In the genomic region with DNA sequence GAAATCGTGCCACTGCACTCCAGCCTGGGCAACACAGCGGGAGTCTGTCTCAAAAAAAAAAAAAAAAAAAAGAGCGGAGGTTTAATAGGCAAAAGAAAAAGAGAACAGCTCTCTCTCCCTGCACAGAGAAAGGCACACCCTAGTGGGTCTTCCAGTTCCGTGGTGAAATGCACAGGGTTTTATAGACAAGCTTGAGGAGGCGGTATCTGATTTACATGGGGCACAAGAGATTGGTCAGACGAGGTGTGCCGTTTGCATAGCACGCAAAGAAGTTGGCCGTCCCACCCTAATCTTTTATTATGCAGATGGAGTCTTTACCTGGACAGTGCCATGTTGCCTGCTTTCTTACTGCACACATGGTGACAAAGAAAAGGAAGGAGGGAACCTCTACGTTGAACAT, we compare ENCODE assay signal across 20 cellular contexts. TPM values are rescaled to one million over a fixed set of nuclear protein-coding genes. Genes with fewer than 3 reads are reported as not detected.
DNase-seq lines count a peak whose midpoint lies in the region; ATAC-seq and TF ChIP-seq lines count a peak whose summit lies in the region.
"Had no signal": no experiment of that assay in that cellular context is flagged by ENCODE, and none has a peak within 500 bp of the region (broad histone marks: within the 10 kb centered on the region; RNA-seq: fewer than 3 reads in every experiment).

No MANE protein-coding gene starts in this region.

- H3K27me3 ChIP-seq in HUES48 (ENCODE audit: control insufficient read depth, insufficient read depth, low read length) (no peaks in the 10 kb centered on the region), colonic mucosa (no peaks in the 10 kb centered on the region), neural progenitor cell (no peaks in the 10 kb centered on the region)
- H3K27me3 ChIP-seq: SJSA1 had no signal

- H3K4me1 Mint-ChIP-seq in neural progenitor cell, result peaks cover 36% of the 10 kb centered on the region
- H3K4me1 Mint-ChIP-seq in natural killer cell treated with Interleukin-12 subunit alpha and Interleukin-12 subunit beta and Interleukin-15 and Interleukin-18, amount 100 ng/mL, for 72 hours (ENCODE audit: low read depth in 2 of 2), result peaks cover 6 to 8% of the 10 kb centered on the region in 2 donors

- H3K9me3 ChIP-seq in HUES48 (ENCODE audit: control insufficient read depth, insufficient read depth, low read length) (no peaks in the 10 kb centered on the region), colonic mucosa (no peaks in the 10 kb centered on the region), neural progenitor cell (ENCODE audit: low read depth) (no peaks in the 10 kb centered on the region)
- H3K9me3 ChIP-seq: SJSA1 had no signal

- no peaks in the 10 kb centered on the region for H3K79me2 ChIP-seq in neural progenitor cell (ENCODE audit: low read depth)

- no peak for ATAC-seq in HG02588 (IDR thresholded peaks at IDR 0.05; ENCODE audit: unreplicated experiment)
- ATAC-seq in natural killer cell treated with Interleukin-12 subunit alpha and Interleukin-12 subunit beta and Interleukin-15 and Interleukin-18, amount 100 ng/mL, for 72 hours, result no peak
- ATAC-seq: activated T-cell treated with anti-CD3 and anti-CD28 coated beads, Interleukin-2, amount 50 U/mL, for 4 hours; right cardiac atrium had no signal

- H3K27me3 Mint-ChIP-seq in neural progenitor cell (ENCODE audit: insufficient read depth, low read depth), result peaks cover 13% of the 10 kb centered on the region
- no peaks in the 10 kb centered on the region for H3K27me3 Mint-ChIP-seq in natural killer cell treated with Interleukin-12 subunit alpha and Interleukin-12 subunit beta and Interleukin-15 and Interleukin-18, amount 100 ng/mL, for 72 hours
- H3K27me3 Mint-ChIP-seq: activated naive CD8-positive, alpha-beta T cell treated with anti-CD3 and anti-CD28 coated beads for 36 hours had no signal

- H3K4me3 Mint-ChIP-seq in neural progenitor cell, result no peak overlapping the region
- H3K4me3 Mint-ChIP-seq in natural killer cell treated with Interleukin-12 subunit alpha and Interleukin-12 subunit beta and Interleukin-15 and Interleukin-18, amount 100 ng/mL, for 72 hours, result no peak overlapping the region
- H3K4me3 Mint-ChIP-seq: activated naive CD8-positive, alpha-beta T cell treated with anti-CD3 and anti-CD28 coated beads for 36 hours; activated T-cell treated with anti-CD3 and anti-CD28 coated beads, Interleukin-2, amount 50 U/mL, for 4 hours; neural crest cell had no signal

- TF ChIP-seq CTCF in colonic mucosa (IDR thresholded peaks at IDR 0.05) (no peak), neural progenitor cell (IDR thresholded peaks at IDR 0.05) (no peak)

- peak overlapping the region; percentile 39; the same call in 1 of the 2 replicates for H3K9ac ChIP-seq in HUES48 (ENCODE audit: low read depth, low read length)
- peak overlapping the region in 1 of 2 donors; percentile 28 for H3K9ac ChIP-seq in colonic mucosa (ENCODE audit: low read depth in 2 of 2, low read length in 2 of 2)
- no peak overlapping the region for H3K9ac ChIP-seq in neural progenitor cell

- intact Hi-C loops in colonic mucosa (cut with DNase I), result no loop called here

- no peak overlapping the region for H3K27ac Mint-ChIP-seq in neural progenitor cell
- no peak overlapping the region for H3K27ac Mint-ChIP-seq in natural killer cell treated with Interleukin-12 subunit alpha and Interleukin-12 subunit beta and Interleukin-15 and Interleukin-18, amount 100 ng/mL, for 72 hours
- H3K27ac Mint-ChIP-seq: activated naive CD8-positive, alpha-beta T cell treated with anti-CD3 and anti-CD28 coated beads for 36 hours; B cell had no signal

- H3K36me3 ChIP-seq in HUES48 (ENCODE audit: control insufficient read depth, insufficient read depth, low read length) (no peaks in the 10 kb centered on the region), colonic mucosa (no peaks in the 10 kb centered on the region), neural progenitor cell (no peaks in the 10 kb centered on the region)
- H3K36me3 ChIP-seq: SJSA1 had no signal

- H3K36me3 Mint-ChIP-seq in neural progenitor cell, result no peaks in the 10 kb centered on the region
- no peaks in the 10 kb centered on the region for H3K36me3 Mint-ChIP-seq in natural killer cell treated with Interleukin-12 subunit alpha and Interleukin-12 subunit beta and Interleukin-15 and Interleukin-18, amount 100 ng/mL, for 72 hours
- H3K36me3 Mint-ChIP-seq: activated naive CD8-positive, alpha-beta T cell treated with anti-CD3 and anti-CD28 coated beads for 36 hours had no signal

- H3K4me1 ChIP-seq in HUES48 (ENCODE audit: control insufficient read depth, insufficient read depth, low read length) (peaks cover 20% of the 10 kb centered on the region), colonic mucosa (no peaks in the 10 kb centered on the region), neural progenitor cell (peaks cover 26% of the 10 kb centered on the region)

- peak overlapping the region; percentile 38 for H3K4me2 ChIP-seq in neural progenitor cell

- peak overlapping the region; percentile 32 for H2AFZ ChIP-seq in neural progenitor cell (replicated peaks)

- H3K27ac ChIP-seq in HUES48 (ENCODE audit: low read depth, low read length) (peak overlapping the region; percentile 53), colonic mucosa (no peak overlapping the region), neural progenitor cell (no peak overlapping the region)
- H3K27ac ChIP-seq: SJSA1 had no signal

- DNase-seq in NCI-H526 treated with DMSO at 0.1 percent for 48 hours (lab: John Stamatoyannopoulos, UW), result peak; percentile 41
- peak; percentile 77 for DNase-seq in colonic mucosa
- peak; percentile 39 for DNase-seq in neural progenitor cell (ENCODE audit: low spot score)
- no peak for DNase-seq in natural killer cell treated with Interleukin-12 subunit alpha and Interleukin-12 subunit beta and Interleukin-15 and Interleukin-18, amount 100 ng/mL, for 72 hours (ENCODE audit: low spot score)
- DNase-seq in effector CD8-positive, alpha-beta T cell (lab: John Stamatoyannopoulos, UW), result no peak
- DNase-seq: activated CD4-positive, alpha-beta T cell treated with anti-CD3 and anti-CD28 coated beads, Interleukin-2, amount 50 U/mL, for 1 hour; activated naive CD8-positive, alpha-beta T cell treated with anti-CD3 and anti-CD28 coated beads for 36 hours; activated T-cell treated with anti-CD3 and anti-CD28 coated beads, Interleukin-2, amount 50 U/mL, for 4 hours; DMS 273 treated with DMSO at 0.1 percent for 48 hours; effector CD4-positive, alpha-beta T cell; mammary epithelial cell; NCI-H187 treated with DMSO at 0.1 percent for 48 hours; right cardiac atrium had no signal

- no peaks in the 10 kb centered on the region for H4K20me1 ChIP-seq in neural progenitor cell (ENCODE audit: low read depth)

- H3K4me3 ChIP-seq in HUES48 (ENCODE audit: low read depth, low read length) (peak overlapping the region; percentile 43), colonic mucosa (no peak overlapping the region), neural progenitor cell (no peak overlapping the region)
- H3K4me3 ChIP-seq: SJSA1 had no signal

- H3F3A ChIP-seq in neural progenitor cell (ENCODE audit: low read depth), result peaks cover 32% of the 10 kb centered on the region

- H3K9me3 Mint-ChIP-seq in neural progenitor cell, result no peaks in the 10 kb centered on the region
- no peaks in the 10 kb centered on the region for H3K9me3 Mint-ChIP-seq in natural killer cell treated with Interleukin-12 subunit alpha and Interleukin-12 subunit beta and Interleukin-15 and Interleukin-18, amount 100 ng/mL, for 72 hours
- H3K9me3 Mint-ChIP-seq: activated naive CD8-positive, alpha-beta T cell treated with anti-CD3 and anti-CD28 coated beads for 36 hours; activated T-cell treated with anti-CD3 and anti-CD28 coated beads, Interleukin-2, amount 50 U/mL, for 4 hours; neural crest cell had no signal

RNA-seq across cellular contexts. Expression of a gene that starts 33.5 kb away (rescaled TPM):
- total RNA-seq in colonic mucosa, result 10 to 100 TPM; 27.8 to 31.9 TPM
- 72.0 and 87.3 TPM in 2 replicates for total RNA-seq in neural progenitor cell (ENCODE audit: low replicate concordance)
- 10 to 100 TPM; 34.9 to 39.8 TPM for total RNA-seq in natural killer cell treated with Interleukin-12 subunit alpha and Interleukin-12 subunit beta and Interleukin-15 and Interleukin-18, amount 100 ng/mL, for 72 hours

RNA-seq across cellular contexts. Expression of a gene that starts 52.7 kb away (rescaled TPM):
- total RNA-seq in colonic mucosa (under 1 TPM in 1 of 2 donors, not detected in 1; 0.96 TPM), neural progenitor cell (ENCODE audit: low replicate concordance) (2.3 TPM in 1 of 2 replicates, not detected in the other)
- not detected for total RNA-seq in natural killer cell treated with Interleukin-12 subunit alpha and Interleukin-12 subunit beta and Interleukin-15 and Interleukin-18, amount 100 ng/mL, for 72 hours
- total RNA-seq: LHCN-M2, mammary epithelial cell, neural crest cell, SJSA1, temporal lobe had no signal

Comparison
In these comparisons a context has a peak if more than half of its experiments do, and no peak if none do; other contexts are left out.
1. DNase-seq: peak in NCI-H526 treated with DMSO at 0.1 percent for 48 hours (single experiment), colonic mucosa (single experiment) and neural progenitor cell (single experiment); none in natural killer cell treated with Interleukin-12 subunit alpha and Interleukin-12 subunit beta and Interleukin-15 and Interleukin-18, amount 100 ng/mL, for 72 hours (single experiment) and effector CD8-positive, alpha-beta T cell (single experiment).